Comparison of ENCODE assay signal across 16 cellular contexts in genomic region chr15:89301304-89302089, GRCh38.
"Had no signal": no experiment of that assay in that cellular context is flagged by ENCODE, and none has a peak within 500 bp of the region (broad histone marks: within the 10 kb centered on the region; RNA-seq: fewer than 3 reads in every experiment).

No MANE protein-coding gene starts in this region.

- H3K27ac Mint-ChIP-seq: activated naive CD4-positive, alpha-beta T cell treated with anti-CD3 and anti-CD28 coated beads, Interleukin-2, amount 50 U/mL, for 24 hours; brain; effector memory CD8-positive, alpha-beta T cell; immature natural killer cell; memory B cell; neural progenitor cell had no signal

- H3K36me3 ChIP-seq: prostate gland, right atrium auricular region, thoracic aorta had no signal

- H3K27ac ChIP-seq: esophagus squamous epithelium, neural progenitor cell, prostate gland, right atrium auricular region, thoracic aorta, upper lobe of left lung had no signal

- ATAC-seq: effector memory CD8-positive, alpha-beta T cell; left ventricle myocardium superior had no signal

- H3K4me1 ChIP-seq: esophagus squamous epithelium, neural progenitor cell, prostate gland, right atrium auricular region, upper lobe of left lung had no signal

- H3K4me3 Mint-ChIP-seq: activated naive CD4-positive, alpha-beta T cell treated with anti-CD3 and anti-CD28 coated beads, Interleukin-2, amount 50 U/mL, for 24 hours; brain; effector memory CD8-positive, alpha-beta T cell; immature natural killer cell; memory B cell; neural progenitor cell had no signal

- H3K9me3 ChIP-seq: esophagus squamous epithelium, prostate gland, right atrium auricular region, thoracic aorta, upper lobe of left lung had no signal

- H3K4me1 Mint-ChIP-seq: activated naive CD4-positive, alpha-beta T cell treated with anti-CD3 and anti-CD28 coated beads, Interleukin-2, amount 50 U/mL, for 24 hours; brain; memory B cell; neural progenitor cell had no signal

- H3K27me3 Mint-ChIP-seq: activated naive CD4-positive, alpha-beta T cell treated with anti-CD3 and anti-CD28 coated beads, Interleukin-2, amount 50 U/mL, for 24 hours; brain; effector memory CD8-positive, alpha-beta T cell; memory B cell had no signal

- H3K4me3 ChIP-seq: esophagus squamous epithelium, neural progenitor cell, prostate gland, right atrium auricular region, thoracic aorta, upper lobe of left lung had no signal

- H3K27me3 ChIP-seq: esophagus squamous epithelium, neural progenitor cell, right atrium auricular region, upper lobe of left lung had no signal

- DNase-seq: activated gamma-delta T cell; anterior cingulate cortex; caudate nucleus; effector memory CD8-positive, alpha-beta T cell; esophagus squamous epithelium; immature natural killer cell; kidney glomerular epithelial cell; left ventricle myocardium superior; upper lobe of left lung had no signal

- H3K9me3 Mint-ChIP-seq: activated naive CD4-positive, alpha-beta T cell treated with anti-CD3 and anti-CD28 coated beads, Interleukin-2, amount 50 U/mL, for 24 hours; effector memory CD8-positive, alpha-beta T cell; immature natural killer cell; neural progenitor cell had no signal
